In the genomic region with DNA sequence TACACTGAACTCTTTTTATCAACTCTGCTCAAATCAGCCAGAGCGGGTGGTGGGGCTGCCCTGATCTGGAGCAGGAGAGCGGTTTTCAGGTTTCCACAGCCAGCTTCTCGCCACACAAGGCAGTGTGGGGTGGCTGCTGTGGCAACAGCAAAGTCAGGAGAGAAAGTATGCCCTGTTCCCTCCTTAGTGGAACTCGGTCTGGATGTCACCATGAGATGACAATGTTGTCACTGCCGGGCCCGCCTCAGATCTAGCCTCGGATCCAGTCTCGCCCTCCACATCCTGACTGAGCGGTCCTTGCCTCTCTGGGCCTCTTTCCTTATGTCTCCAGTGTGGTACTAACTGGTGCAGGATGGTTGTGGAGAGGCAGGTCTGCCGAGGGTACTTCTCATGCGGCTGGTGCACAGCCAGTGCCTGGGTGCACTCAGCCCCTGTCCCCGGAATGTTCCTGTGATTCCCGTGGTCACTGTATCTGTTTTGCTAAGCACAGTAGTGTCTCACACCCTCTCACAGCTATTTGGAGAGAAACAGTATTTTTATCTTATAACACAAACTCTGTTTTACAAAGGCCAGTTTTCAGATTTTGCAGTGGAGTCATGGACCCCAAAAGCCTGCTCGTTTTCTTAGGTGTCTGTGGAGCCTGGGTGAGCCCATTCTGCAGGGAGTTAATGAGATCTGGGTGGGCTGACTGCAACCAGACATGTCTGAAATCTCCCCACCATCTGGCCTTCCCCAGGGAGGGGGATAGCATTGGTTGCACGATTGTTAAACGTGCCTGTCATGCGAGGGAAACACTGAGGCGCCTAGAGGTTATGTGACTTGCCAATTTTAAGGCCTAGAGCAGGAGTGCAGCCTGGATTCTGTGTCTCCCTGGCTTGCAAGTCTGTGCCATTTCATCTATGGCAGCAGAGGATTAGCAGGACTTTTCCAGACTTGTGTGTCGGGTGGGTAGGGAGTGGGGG, we compare ENCODE assay signal across 1 cellular context.
TF ChIP-seq lines count a peak whose summit lies in the region.

No MANE protein-coding gene starts in this region.

TF ChIP-seq in GM23338, 12 proteins besides CTCF, POLR2A, EP300 and RAD21 (continued from another document):
- TF ChIP-seq, protein P1, sequence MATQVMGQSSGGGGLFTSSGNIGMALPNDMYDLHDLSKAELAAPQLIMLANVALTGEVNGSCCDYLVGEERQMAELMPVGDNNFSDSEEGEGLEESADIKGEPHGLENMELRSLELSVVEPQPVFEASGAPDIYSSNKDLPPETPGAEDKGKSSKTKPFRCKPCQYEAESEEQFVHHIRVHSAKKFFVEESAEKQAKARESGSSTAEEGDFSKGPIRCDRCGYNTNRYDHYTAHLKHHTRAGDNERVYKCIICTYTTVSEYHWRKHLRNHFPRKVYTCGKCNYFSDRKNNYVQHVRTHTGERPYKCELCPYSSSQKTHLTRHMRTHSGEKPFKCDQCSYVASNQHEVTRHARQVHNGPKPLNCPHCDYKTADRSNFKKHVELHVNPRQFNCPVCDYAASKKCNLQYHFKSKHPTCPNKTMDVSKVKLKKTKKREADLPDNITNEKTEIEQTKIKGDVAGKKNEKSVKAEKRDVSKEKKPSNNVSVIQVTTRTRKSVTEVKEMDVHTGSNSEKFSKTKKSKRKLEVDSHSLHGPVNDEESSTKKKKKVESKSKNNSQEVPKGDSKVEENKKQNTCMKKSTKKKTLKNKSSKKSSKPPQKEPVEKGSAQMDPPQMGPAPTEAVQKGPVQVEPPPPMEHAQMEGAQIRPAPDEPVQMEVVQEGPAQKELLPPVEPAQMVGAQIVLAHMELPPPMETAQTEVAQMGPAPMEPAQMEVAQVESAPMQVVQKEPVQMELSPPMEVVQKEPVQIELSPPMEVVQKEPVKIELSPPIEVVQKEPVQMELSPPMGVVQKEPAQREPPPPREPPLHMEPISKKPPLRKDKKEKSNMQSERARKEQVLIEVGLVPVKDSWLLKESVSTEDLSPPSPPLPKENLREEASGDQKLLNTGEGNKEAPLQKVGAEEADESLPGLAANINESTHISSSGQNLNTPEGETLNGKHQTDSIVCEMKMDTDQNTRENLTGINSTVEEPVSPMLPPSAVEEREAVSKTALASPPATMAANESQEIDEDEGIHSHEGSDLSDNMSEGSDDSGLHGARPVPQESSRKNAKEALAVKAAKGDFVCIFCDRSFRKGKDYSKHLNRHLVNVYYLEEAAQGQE (IDR thresholded peaks at IDR 0.05; ENCODE audit: unreplicated experiment), result no peak
